17 cellular contexts compared by ENCODE assay signal in the genomic region with DNA sequence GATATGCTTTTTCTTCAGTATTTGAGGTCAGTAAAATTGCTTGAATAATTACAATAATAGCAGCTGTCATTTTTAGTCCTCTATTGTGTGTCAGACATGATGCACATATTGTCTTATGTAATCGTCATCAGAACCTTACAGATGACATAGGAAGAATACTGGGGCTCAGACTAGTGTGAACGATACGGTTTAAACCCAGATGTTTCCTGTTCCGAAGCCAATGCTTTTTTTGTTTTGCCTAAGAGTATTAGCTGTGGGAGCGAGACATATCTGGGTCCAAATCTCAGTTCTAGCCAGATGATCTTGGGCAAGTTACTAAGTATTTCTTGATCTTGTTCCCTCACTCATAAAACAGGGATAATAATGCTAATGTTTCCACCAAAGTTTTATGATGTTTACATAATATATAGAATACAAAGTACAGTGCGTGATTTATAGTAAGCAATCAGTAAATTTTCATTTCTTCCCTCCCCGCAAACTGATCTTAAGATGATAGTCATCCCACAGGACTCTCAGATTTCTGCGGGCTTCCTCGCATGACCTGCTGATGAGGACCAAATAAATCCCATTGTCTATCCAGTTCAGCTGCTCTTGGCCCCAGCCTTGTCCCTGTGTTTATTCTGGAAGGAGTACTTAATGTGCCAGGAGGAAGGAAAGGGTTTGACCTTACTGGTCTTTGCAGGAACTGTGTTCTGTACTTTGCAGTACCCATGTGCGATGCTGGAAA.
DNase-seq lines count a peak whose midpoint lies in the region; ATAC-seq and TF ChIP-seq lines count a peak whose summit lies in the region.
"Had no signal": no experiment of that assay in that cellular context is flagged by ENCODE, and none has a peak within 500 bp of the region (broad histone marks: within the 10 kb centered on the region; RNA-seq: fewer than 3 reads in every experiment).

No MANE protein-coding gene starts in this region.

- H3K9me3 ChIP-seq in PC-3 (ENCODE audit: low read length) (no peaks in the 10 kb centered on the region), gastrocnemius medialis (no peaks in the 10 kb centered on the region), adrenal gland (replicated peaks in 1 of 3) (no peaks in the 10 kb centered on the region)
- H3K9me3 ChIP-seq: tibial nerve had no signal

- no peaks in the 10 kb centered on the region for H3K79me2 ChIP-seq in PC-3 (ENCODE audit: low read length)

- peak; percentile 53 for ATAC-seq in PC-3
- peak; percentile 90 to 93 for ATAC-seq in gastrocnemius medialis

- no peak overlapping the region for H3K9ac ChIP-seq in PC-3 (ENCODE audit: low read length)

- intact Hi-C loops in PC-3 (cut with micrococcal nuclease): no loop called here
- intact Hi-C loops in gastrocnemius medialis (cut with DNase I; ENCODE audit: low total_unique reads): no loop called here
- intact Hi-C loops in adrenal gland (cut with DNase I): no loop called here
- intact Hi-C loops in Calu3 (cut with micrococcal nuclease; ENCODE audit: unreplicated experiment): no loop called here

- H3K4me3 Mint-ChIP-seq in Calu3 (ENCODE audit: low read depth, unreplicated experiment): no peak overlapping the region
- H3K4me3 Mint-ChIP-seq: activated naive CD4-positive, alpha-beta T cell treated with anti-CD3 and anti-CD28 coated beads, Interleukin-2, amount 50 U/mL, for 24 hours; endodermal cell; mesothelial cell of epicardium had no signal

- CTCF ChIA-PET in PC-3 (lab: Charles Lee) (no interaction called here), Calu3 (lab: Charles Lee) (no interaction called here)

- no peak overlapping the region for H3K27ac Mint-ChIP-seq in Calu3 (ENCODE audit: unreplicated experiment)
- H3K27ac Mint-ChIP-seq: activated naive CD4-positive, alpha-beta T cell treated with anti-CD3 and anti-CD28 coated beads, Interleukin-2, amount 50 U/mL, for 24 hours; endodermal cell; mesothelial cell of epicardium had no signal

- DNase-seq in PC-3: peak; percentile 33
- peak; percentile 81 for DNase-seq in left kidney (ENCODE audit: low read depth, low spot score)
- peak; percentile 76 to 79 for DNase-seq in gastrocnemius medialis
- DNase-seq in GF-D8 (lab: John Stamatoyannopoulos, UW): no peak
- no peak for DNase-seq in adrenal gland
- DNase-seq in activated naive CD4-positive, alpha-beta T cell (lab: John Stamatoyannopoulos, UW): no peak
- no peak for DNase-seq in Calu3
- DNase-seq: activated CD4-positive, alpha-beta T cell treated with anti-CD3 and anti-CD28 coated beads for 1 hour; activated CD8-positive, alpha-beta memory T cell treated with anti-CD3 and anti-CD28 coated beads, Interleukin-2, amount 50 U/mL, for 48 hours; caudate nucleus; endodermal cell; NCI-H2029 treated with DMSO at 0.1 percent for 48 hours; stimulated activated CD4-positive, alpha-beta T cell treated with anti-CD3 and anti-CD28 coated beads, Interleukin-1b, Interleukin-23, amount 100 ng/mL, for 48 hours had no signal

- no peaks in the 10 kb centered on the region for H4K20me1 ChIP-seq in PC-3 (ENCODE audit: low read length)

- H3K4me3 ChIP-seq in PC-3 (ENCODE audit: low read length) (no peak overlapping the region), gastrocnemius medialis (peak overlapping the region in 2 of 4 donors; percentile 8 to 39), adrenal gland (no peak overlapping the region)
- H3K4me3 ChIP-seq: tibial nerve had no signal

- no peak for TF ChIP-seq CTCF in C4-2B (conservative IDR thresholded peaks at IDR 0.05)
- no peak for TF ChIP-seq CTCF in PC-3 (conservative IDR thresholded peaks at IDR 0.05; ENCODE audit: low read depth, low read length)
- TF ChIP-seq CTCF in gastrocnemius medialis (IDR thresholded peaks at IDR 0.05 in 4 of 5, conservative IDR thresholded peaks at IDR 0.05 in 1 of 5): no peak
- no peak for TF ChIP-seq CTCF in adrenal gland (IDR thresholded peaks at IDR 0.05)
- TF ChIP-seq CTCF in Calu3 (IDR thresholded peaks at IDR 0.05; ENCODE audit: unreplicated experiment): no peak

- no peaks in the 10 kb centered on the region for H3F3A ChIP-seq in PC-3 (ENCODE audit: low read length, unreplicated experiment)

- peaks cover 10% of the 10 kb centered on the region for H3K36me3 Mint-ChIP-seq in Calu3 (ENCODE audit: insufficient read depth, unreplicated experiment)
- H3K36me3 Mint-ChIP-seq: activated naive CD4-positive, alpha-beta T cell treated with anti-CD3 and anti-CD28 coated beads, Interleukin-2, amount 50 U/mL, for 24 hours had no signal

- H3K27ac ChIP-seq in C4-2B (peak overlapping the region; percentile 100), PC-3 (ENCODE audit: low read length) (no peak overlapping the region), gastrocnemius medialis (peak overlapping the region; percentile 93 to 98 (median 95)), adrenal gland (no peak overlapping the region)

- 70 to 77% (median 72%) methylated on average over 10 of the region's 10 CpGs for WGBS in adrenal gland, 4 donors

- no peaks in the 10 kb centered on the region for H3K27me3 Mint-ChIP-seq in Calu3 (ENCODE audit: unreplicated experiment)

- no peak overlapping the region for H3K4me2 ChIP-seq in PC-3 (ENCODE audit: low read length)

- in situ Hi-C loops in gastrocnemius medialis (cut with MboI; ENCODE audit: low sequenced_read_pairs in 4 of 4): loop anchor here in 2 of 4 donors (10.0 to 25.0 kb wide), 2 partner anchors 204 to 207 kb away; a partner anchor contains a TSS

- H3K4me1 Mint-ChIP-seq in Calu3 (ENCODE audit: low read depth, unreplicated experiment): no peaks in the 10 kb centered on the region
- H3K4me1 Mint-ChIP-seq: activated naive CD4-positive, alpha-beta T cell treated with anti-CD3 and anti-CD28 coated beads, Interleukin-2, amount 50 U/mL, for 24 hours had no signal

- H3K36me3 ChIP-seq in PC-3 (ENCODE audit: low read depth, low read length): peaks cover 7% of the 10 kb centered on the region; the same call in 1 of the 2 replicates
- peaks cover 0 to 7% of the 10 kb centered on the region in 2 donors for H3K36me3 ChIP-seq in gastrocnemius medialis
- no peaks in the 10 kb centered on the region for H3K36me3 ChIP-seq in adrenal gland (replicated peaks in 1 of 2)
- H3K36me3 ChIP-seq: tibial nerve had no signal

- no peak overlapping the region for H2AFZ ChIP-seq in PC-3 (ENCODE audit: low read length)

- no peaks in the 10 kb centered on the region for H3K9me3 Mint-ChIP-seq in Calu3 (ENCODE audit: low read depth, unreplicated experiment)
- H3K9me3 Mint-ChIP-seq: activated naive CD4-positive, alpha-beta T cell treated with anti-CD3 and anti-CD28 coated beads, Interleukin-2, amount 50 U/mL, for 24 hours; endodermal cell; mesothelial cell of epicardium had no signal

- H3K4me1 ChIP-seq in PC-3 (ENCODE audit: insufficient read depth, low read length) (no peaks in the 10 kb centered on the region), gastrocnemius medialis (peaks cover 38 to 54% of the 10 kb centered on the region in 2 donors), adrenal gland (replicated peaks in 1 of 2) (no peaks in the 10 kb centered on the region)
- H3K4me1 ChIP-seq: tibial nerve had no signal

- POLR2A ChIA-PET in PC-3 (lab: Charles Lee; ENCODE audit: unreplicated experiment): no interaction called here

- BruUV-seq in PC-3 (replicated peaks; lab: Mats Ljungman, UMichigan) (no TSS peak), Calu3 (replicated peaks; lab: Mats Ljungman, UMichigan) (no TSS peak)

- H3K9me2 ChIP-seq in PC-3 (replicated peaks; ENCODE audit: low read length): no peaks in the 10 kb centered on the region

- peak in 1 of 2 donors; percentile 34 for TF ChIP-seq POLR2A in gastrocnemius medialis (IDR thresholded peaks at IDR 0.05)
- TF ChIP-seq POLR2A in adrenal gland (IDR thresholded peaks at IDR 0.05): no peak

- H3K27me3 ChIP-seq in PC-3 (ENCODE audit: low read length) (no peaks in the 10 kb centered on the region), gastrocnemius medialis (no peaks in the 10 kb centered on the region), adrenal gland (no peaks in the 10 kb centered on the region)
- H3K27me3 ChIP-seq: tibial nerve had no signal

Comparison
In these comparisons a context has a peak if more than half of its experiments do, and no peak if none do; other contexts are left out.
1. H3K27ac ChIP-seq: peak in C4-2B (single experiment) and gastrocnemius medialis (4 of 4); none in PC-3 (single experiment) and adrenal gland (0 of 5).
2. DNase-seq: peak in PC-3 (single experiment), left kidney (single experiment) and gastrocnemius medialis (2 of 2); none in GF-D8 (single experiment), adrenal gland (0 of 7), activated naive CD4-positive, alpha-beta T cell (0 of 4) and Calu3 (single experiment).